ENCODE assay signal across 1 cellular context in genomic region chr1:3622102-3622501, GRCh38. TPM values are rescaled to one million over a fixed set of nuclear protein-coding genes. Genes with fewer than 3 reads are reported as not detected.
"Had no signal": no experiment of that assay in that cellular context is flagged by ENCODE, and none has a peak within 500 bp of the region (broad histone marks: within the 10 kb centered on the region; RNA-seq: fewer than 3 reads in every experiment).

No MANE protein-coding gene starts in this region.

RNA-seq across cellular contexts. Expression of gene TP73, which starts 30.2 kb away (rescaled TPM):
- total RNA-seq: RPMI7951 had no signal
